ENCODE assay signal across 8 cellular contexts in the genomic region with DNA sequence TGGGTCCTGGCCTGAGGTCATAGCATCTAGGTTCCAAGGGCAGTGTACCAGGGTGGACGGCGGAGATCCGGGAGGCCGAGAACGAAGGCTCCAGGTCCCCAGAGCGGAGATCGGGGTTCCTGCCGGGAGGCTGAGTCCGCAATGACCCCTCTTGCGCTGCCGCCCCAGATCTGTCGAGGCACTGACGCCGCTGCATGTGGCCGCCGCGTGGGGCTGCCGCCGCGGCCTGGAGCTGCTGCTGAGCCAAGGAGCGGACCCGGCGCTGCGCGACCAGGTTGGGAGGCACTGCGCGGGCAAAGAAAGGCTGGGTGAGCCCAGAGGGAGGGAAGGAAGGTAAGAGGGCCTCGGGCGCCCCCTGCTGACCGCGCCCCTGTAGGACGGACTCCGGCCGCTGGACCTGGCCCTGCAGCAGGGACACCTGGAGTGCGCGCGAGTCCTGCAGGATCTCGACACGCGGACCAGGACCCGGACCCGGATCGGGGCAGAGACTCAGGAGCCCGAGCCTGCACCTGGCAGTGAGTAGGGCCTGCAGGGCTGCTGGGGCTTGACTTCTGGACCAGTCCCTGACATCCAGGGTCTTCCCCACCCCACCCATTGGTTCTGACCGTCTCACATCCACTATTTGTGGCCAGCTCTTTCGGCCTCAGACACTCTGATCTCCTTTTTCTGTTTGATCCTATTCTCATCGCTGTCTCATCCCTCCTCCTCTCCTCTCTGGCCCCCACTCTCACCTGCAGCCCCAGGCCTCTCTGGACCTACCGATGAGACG. TPM values are rescaled to one million over a fixed set of nuclear protein-coding genes. Genes with fewer than 3 reads are reported as not detected.
DNase-seq lines count a peak whose midpoint lies in the region; ATAC-seq and TF ChIP-seq lines count a peak whose summit lies in the region.

No MANE protein-coding gene starts in this region.

- peaks cover 20% of the 10 kb centered on the region for H3K36me3 Mint-ChIP-seq in activated T-cell treated with anti-CD3 and anti-CD28 coated beads, Interleukin-2, amount 50 U/mL, for 24 hours (ENCODE audit: low read depth)
- no peaks in the 10 kb centered on the region for H3K36me3 Mint-ChIP-seq in natural killer cell treated with Interleukin-12 subunit alpha and Interleukin-12 subunit beta and Interleukin-15 and Interleukin-18, amount 100 ng/mL, for 72 hours

- H3K9me3 Mint-ChIP-seq in activated T-cell treated with anti-CD3 and anti-CD28 coated beads, Interleukin-2, amount 50 U/mL, for 24 hours = no peaks in the 10 kb centered on the region
- no peaks in the 10 kb centered on the region for H3K9me3 Mint-ChIP-seq in natural killer cell treated with Interleukin-12 subunit alpha and Interleukin-12 subunit beta and Interleukin-15 and Interleukin-18, amount 100 ng/mL, for 72 hours

- no peak overlapping the region for H3K27ac ChIP-seq in PC-3 (ENCODE audit: low read length)

- peak; percentile 88 for ATAC-seq in GM19025 (IDR thresholded peaks at IDR 0.05; ENCODE audit: low read depth, unreplicated experiment)
- peak; percentile 94 for ATAC-seq in PC-3
- ATAC-seq in natural killer cell treated with Interleukin-12 subunit alpha and Interleukin-12 subunit beta and Interleukin-15 and Interleukin-18, amount 100 ng/mL, for 72 hours = peak; percentile 89 to 94

- no peaks in the 10 kb centered on the region for H3F3A ChIP-seq in PC-3 (ENCODE audit: low read length, unreplicated experiment)

- no TSS peak for BruUV-seq in PC-3 (replicated peaks; lab: Mats Ljungman, UMichigan)

- H3K27ac Mint-ChIP-seq in activated T-cell treated with anti-CD3 and anti-CD28 coated beads, Interleukin-2, amount 50 U/mL, for 24 hours = peak overlapping the region; percentile 64
- peak overlapping the region in 1 of 2 donors; percentile 35 for H3K27ac Mint-ChIP-seq in natural killer cell treated with Interleukin-12 subunit alpha and Interleukin-12 subunit beta and Interleukin-15 and Interleukin-18, amount 100 ng/mL, for 72 hours

- H3K36me3 ChIP-seq in PC-3 (ENCODE audit: low read depth, low read length) = no peaks in the 10 kb centered on the region

- H3K4me3 ChIP-seq in AG09309 (ENCODE audit: control insufficient read depth, low read depth, low read length) (peak overlapping the region; percentile 31), PC-3 (ENCODE audit: low read length) (peak overlapping the region; percentile 57), fibroblast of mammary gland (ENCODE audit: control insufficient read depth, low read depth, low read length) (peak overlapping the region; percentile 30)

- H4K20me1 ChIP-seq in PC-3 (ENCODE audit: low read length) = no peaks in the 10 kb centered on the region

- CTCF ChIA-PET in PC-3 (lab: Charles Lee) = interaction anchor here (1.1 to 1.4 kb wide), 2 partner anchors 16 to 26 kb away, joined by 3 to 4 read pairs; a partner anchor contains a TSS

- peak overlapping the region; percentile 81 for H3K4me2 ChIP-seq in PC-3 (ENCODE audit: low read length)

- peaks cover 11% of the 10 kb centered on the region for H3K27me3 Mint-ChIP-seq in activated T-cell treated with anti-CD3 and anti-CD28 coated beads, Interleukin-2, amount 50 U/mL, for 24 hours
- peaks cover 0 to 2% of the 10 kb centered on the region in 2 donors for H3K27me3 Mint-ChIP-seq in natural killer cell treated with Interleukin-12 subunit alpha and Interleukin-12 subunit beta and Interleukin-15 and Interleukin-18, amount 100 ng/mL, for 72 hours

- no peak for DNase-seq in AG09309 (ENCODE audit: low read depth)
- DNase-seq in HuH-7 (ENCODE audit: low spot score) = peak; percentile 93
- DNase-seq in PC-3 = peak; percentile 87
- peak; percentile 89 for DNase-seq in activated T-cell treated with anti-CD3 and anti-CD28 coated beads, Interleukin-2, amount 50 U/mL, for 24 hours
- DNase-seq in fibroblast of mammary gland (ENCODE audit: low read depth) = peak; percentile 65
- DNase-seq in natural killer cell treated with Interleukin-12 subunit alpha and Interleukin-12 subunit beta and Interleukin-15 and Interleukin-18, amount 100 ng/mL, for 72 hours (ENCODE audit: low spot score) = peak; percentile 83
- peak; percentile 47 to 74 (median 69) for DNase-seq in stimulated activated naive CD4-positive, alpha-beta T cell (lab: John Stamatoyannopoulos, UW)

- H3K4me1 Mint-ChIP-seq in activated T-cell treated with anti-CD3 and anti-CD28 coated beads, Interleukin-2, amount 50 U/mL, for 24 hours (ENCODE audit: low read depth) = peaks cover 9% of the 10 kb centered on the region
- peaks cover 4 to 8% of the 10 kb centered on the region in 2 donors for H3K4me1 Mint-ChIP-seq in natural killer cell treated with Interleukin-12 subunit alpha and Interleukin-12 subunit beta and Interleukin-15 and Interleukin-18, amount 100 ng/mL, for 72 hours (ENCODE audit: low read depth in 2 of 2)

- H3K9me3 ChIP-seq in PC-3 (ENCODE audit: low read length) = no peaks in the 10 kb centered on the region

- intact Hi-C loops in PC-3 (cut with micrococcal nuclease) = loop anchor here (1.0 to 2.0 kb wide), 3 partner anchors 21 to 215 kb away; no protein-coding TSS in a partner anchor

- peak overlapping the region; percentile 26 for H3K9ac ChIP-seq in PC-3 (ENCODE audit: low read length)

- H3K4me3 Mint-ChIP-seq in activated T-cell treated with anti-CD3 and anti-CD28 coated beads, Interleukin-2, amount 50 U/mL, for 24 hours = peak overlapping the region; percentile 83
- H3K4me3 Mint-ChIP-seq in natural killer cell treated with Interleukin-12 subunit alpha and Interleukin-12 subunit beta and Interleukin-15 and Interleukin-18, amount 100 ng/mL, for 72 hours = peak overlapping the region; percentile 89

- no peaks in the 10 kb centered on the region for H3K27me3 ChIP-seq in PC-3 (ENCODE audit: low read length)

- no peaks in the 10 kb centered on the region for H3K79me2 ChIP-seq in PC-3 (ENCODE audit: low read length)

- H3K4me1 ChIP-seq in PC-3 (ENCODE audit: insufficient read depth, low read length) = no peaks in the 10 kb centered on the region

- TF ChIP-seq CTCF in AG09309 (IDR thresholded peaks at IDR 0.05; ENCODE audit: control insufficient read depth, insufficient read depth, low read depth, low read length, missing control alignments) = peak; percentile 91
- TF ChIP-seq CTCF in PC-3 (conservative IDR thresholded peaks at IDR 0.05; ENCODE audit: low read depth, low read length) = peak; percentile 87
- peak; percentile 63 for TF ChIP-seq CTCF in fibroblast of mammary gland (conservative IDR thresholded peaks at IDR 0.05; ENCODE audit: control insufficient read depth, insufficient read depth, low read depth, low read length)

- POLR2A ChIA-PET in PC-3 (lab: Charles Lee; ENCODE audit: unreplicated experiment) = interaction anchor here (0.5 to 1.0 kb wide), 2 partner anchors 67 to 998 kb away, joined by 5 to 15 read pairs; a partner anchor contains a TSS

- no peaks in the 10 kb centered on the region for H3K9me2 ChIP-seq in PC-3 (replicated peaks; ENCODE audit: low read length)

- peak overlapping the region; percentile 84 for H2AFZ ChIP-seq in PC-3 (ENCODE audit: low read length)

RNA-seq across cellular contexts. Expression of a gene that starts 1.0 kb away (rescaled TPM):
- 2.2 and 3.1 TPM in 2 replicates for total RNA-seq in PC-3 (2014; rRNA removed)
- 10 to 100 TPM in 1 of 2 donors, 1 to 10 TPM in 1; 2.0 to 34.6 TPM for total RNA-seq in natural killer cell treated with Interleukin-12 subunit alpha and Interleukin-12 subunit beta and Interleukin-15 and Interleukin-18, amount 100 ng/mL, for 72 hours

RNA-seq across cellular contexts. Expression of a gene that starts 15.4 kb away (rescaled TPM):
- 196 and 214 TPM in 2 replicates for total RNA-seq in PC-3 (2014; rRNA removed)
- 100 to 1,000 TPM in 1 of 2 donors, 10 to 100 TPM in 1; 90.1 to 143 TPM for total RNA-seq in natural killer cell treated with Interleukin-12 subunit alpha and Interleukin-12 subunit beta and Interleukin-15 and Interleukin-18, amount 100 ng/mL, for 72 hours

RNA-seq across cellular contexts. Expression of a gene that starts 18.1 kb away (rescaled TPM):
- not detected in 2 replicates for total RNA-seq in PC-3 (2014; rRNA removed)
- not detected for total RNA-seq in natural killer cell treated with Interleukin-12 subunit alpha and Interleukin-12 subunit beta and Interleukin-15 and Interleukin-18, amount 100 ng/mL, for 72 hours

RNA-seq across cellular contexts. Expression of a gene that starts 20.6 kb away (rescaled TPM):
- 42.4 and 53.8 TPM in 2 replicates for total RNA-seq in PC-3 (2014; rRNA removed)
- total RNA-seq in natural killer cell treated with Interleukin-12 subunit alpha and Interleukin-12 subunit beta and Interleukin-15 and Interleukin-18, amount 100 ng/mL, for 72 hours = 1 to 10 TPM; 6.5 to 6.8 TPM

RNA-seq across cellular contexts. Expression of a gene that starts 23.0 kb away (rescaled TPM):
- 191 and 206 TPM in 2 replicates for total RNA-seq in PC-3 (2014; rRNA removed)
- 100 to 1,000 TPM in 1 of 2 donors, 10 to 100 TPM in 1; 61.4 to 106 TPM for total RNA-seq in natural killer cell treated with Interleukin-12 subunit alpha and Interleukin-12 subunit beta and Interleukin-15 and Interleukin-18, amount 100 ng/mL, for 72 hours
